In the genomic region with DNA sequence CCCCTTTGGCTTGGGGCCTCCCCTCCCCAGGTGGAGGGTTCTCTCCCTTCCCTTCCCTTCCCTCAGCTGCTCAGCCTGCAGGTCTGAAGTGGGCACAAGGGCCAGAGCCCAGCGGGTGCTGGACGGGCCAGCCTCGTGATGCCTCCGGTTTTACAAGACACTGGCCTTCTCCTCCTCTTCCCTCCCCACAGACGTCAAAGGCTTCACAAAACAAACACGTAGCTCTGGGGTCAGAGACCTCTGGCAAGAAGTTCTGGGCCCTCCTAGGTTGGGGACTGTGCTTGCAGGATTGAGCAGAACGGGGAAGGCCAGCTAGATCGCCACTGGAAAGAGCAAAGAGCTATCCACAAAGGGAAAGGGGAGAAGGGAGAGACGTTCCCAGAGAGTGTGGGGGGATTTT, we compare ENCODE assay signal across 25 cellular contexts.
A peak's percentile ranks its signal among the peaks of the same experiment; 100 is the strongest.
DNase-seq lines count a peak whose midpoint lies in the region; ATAC-seq, FAIRE-seq and TF ChIP-seq lines count a peak whose summit lies in the region.
"Had no signal": no experiment of that assay in that cellular context is flagged by ENCODE, and none has a peak within 500 bp of the region (broad histone marks: within the 10 kb centered on the region; RNA-seq: fewer than 3 reads in every experiment).

No MANE protein-coding gene starts in this region.

- H2BK120ac ChIP-seq in IMR-90 (ENCODE audit: low read depth, low read length): no peak overlapping the region
- H2BK120ac ChIP-seq in neuronal stem cell (ENCODE audit: low read depth, low read length): no peak overlapping the region

- TF ChIP-seq RAD21 in IMR-90 (IDR thresholded peaks at IDR 0.05; ENCODE audit: low read length) (no peak), HepG2 (CRISPR knock-in tag; IDR thresholded peaks at IDR 0.05) (no peak)

- H3K9me3 ChIP-seq in IMR-90 (ENCODE audit: control insufficient read depth, insufficient read depth, low read length) (no peaks in the 10 kb centered on the region), HepG2 (ENCODE audit: low read length) (no peaks in the 10 kb centered on the region), neuronal stem cell (replicated peaks in 1 of 2; ENCODE audit: control insufficient read depth in 2 of 2, insufficient read depth in 1 of 2, low read depth in 1 of 2, low read length in 2 of 2) (no peaks in the 10 kb centered on the region)
- H3K9me3 ChIP-seq: A549; BE2C; BLaER1 treated with 17β-estradiol and CSF1 and Interleukin-3, amounts not matched to agents 10 nM and 100 nM; HAP-1 had no signal

- H2AK9ac ChIP-seq in IMR-90 (replicated peaks; ENCODE audit: low read depth, low read length, poor library complexity): no peak overlapping the region

- H2AFZ ChIP-seq in IMR-90 (replicated peaks; ENCODE audit: low read length, poor library complexity): no peak overlapping the region
- no peak overlapping the region for H2AFZ ChIP-seq in HepG2 (ENCODE audit: low read length)
- H2AFZ ChIP-seq in neuronal stem cell (ENCODE audit: low read length): no peak overlapping the region

- H4K8ac ChIP-seq in IMR-90 (ENCODE audit: low read depth in 2 of 2, low read length in 2 of 2) (no peak overlapping the region), neuronal stem cell (ENCODE audit: low read depth, low read length) (no peak overlapping the region)

- H3K4ac ChIP-seq in IMR-90 (ENCODE audit: low read depth, low read length) (no peak overlapping the region), neuronal stem cell (ENCODE audit: low read length) (no peak overlapping the region)

- H3K27me3 ChIP-seq in IMR-90 (ENCODE audit: control insufficient read depth, insufficient read depth, low read length): no peaks in the 10 kb centered on the region; the same call in 1 of the 2 replicates
- peaks cover 4 to 24% of the 10 kb centered on the region in 2 experiments; a peak in 3 of 5 replicates for H3K27me3 ChIP-seq in HepG2 (ENCODE audit: control insufficient read depth in 1 of 2, insufficient read depth in 2 of 2, low read length in 2 of 2)
- H3K27me3 ChIP-seq in neuronal stem cell (ENCODE audit: control insufficient read depth in 3 of 3, insufficient read depth in 3 of 3, low read depth in 1 of 3, low read length in 3 of 3): peaks cover 0 to 18% (median 0%) of the 10 kb centered on the region in 3 experiments
- H3K27me3 ChIP-seq: BE2C; BLaER1 treated with 17β-estradiol and CSF1 and Interleukin-3, amounts not matched to agents 10 nM and 100 nM had no signal

- H3K23ac ChIP-seq in IMR-90 (ENCODE audit: low read depth, low read length): no peak overlapping the region
- no peak overlapping the region for H3K23ac ChIP-seq in neuronal stem cell (ENCODE audit: low read depth, low read length, poor library complexity)

- H3K9ac ChIP-seq in IMR-90 (ENCODE audit: low read depth, low read length): no peak overlapping the region
- no peak overlapping the region for H3K9ac ChIP-seq in HepG2 (ENCODE audit: insufficient read depth, low read depth, low read length)
- H3K9ac ChIP-seq in neuronal stem cell (ENCODE audit: low read depth, low read length, poor library complexity): no peak overlapping the region
- H3K9ac ChIP-seq: BLaER1 treated with 17β-estradiol and CSF1 and Interleukin-3, amounts not matched to agents 10 nM and 100 nM had no signal

- H3K4me1 ChIP-seq in IMR-90 (ENCODE audit: control insufficient read depth, insufficient read depth, low read length) (peaks cover 4% of the 10 kb centered on the region; the same call in 1 of the 2 replicates), HepG2 (ENCODE audit: insufficient read depth, low read length) (peaks cover 47% of the 10 kb centered on the region), neuronal stem cell (ENCODE audit: control insufficient read depth in 2 of 2, insufficient read depth in 1 of 2, low read depth in 1 of 2, low read length in 2 of 2) (peaks cover 4 to 14% of the 10 kb centered on the region in 2 donors)
- H3K4me1 ChIP-seq: HAP-1 had no signal

- POLR2A ChIA-PET in IMR-90 (lab: Charles Lee; ENCODE audit: unreplicated experiment): no interaction called here
- POLR2A ChIA-PET in HepG2 (lab: Yijun Ruan, JAX): no interaction called here

- TF ChIP-seq EP300 in HepG2 (IDR thresholded peaks at IDR 0.05; ENCODE audit: low read depth in 2 of 2, low read length in 2 of 2): no peak
- TF ChIP-seq EP300 in HepG2 (CRISPR knock-in tag; IDR thresholded peaks at IDR 0.05; ENCODE audit: borderline replicate concordance): no peak

- H3K14ac ChIP-seq in IMR-90 (replicated peaks; ENCODE audit: low read depth, low read length) (0 out of 2 replicates have a peak overlapping the region, but pooled peaks have one; percentile 25), neuronal stem cell (ENCODE audit: low read length) (no peak overlapping the region)

- no peaks in the 10 kb centered on the region for H3K36me3 Mint-ChIP-seq in activated naive CD4-positive, alpha-beta T cell treated with anti-CD3 and anti-CD28 coated beads, Interleukin-2, amount 50 U/mL, for 72 hours
- H3K36me3 Mint-ChIP-seq: CD14-positive monocyte; CD8-positive, alpha-beta memory T cell had no signal

- TF ChIP-seq POLR2A in IMR-90 (IDR thresholded peaks at IDR 0.05; ENCODE audit: low read depth, low read length) (no peak), HepG2 (IDR thresholded peaks at IDR 0.05; ENCODE audit: insufficient read depth in 1 of 2, low read depth in 2 of 2, low read length in 2 of 2) (no peak)

- in situ Hi-C loops in IMR-90 (cut with MboI; ENCODE audit: low sequenced_read_pairs) (no loop called here), HepG2 (cut with HindIII; ENCODE audit: extremely low pct_ligation_motif_present, low pct_unique_long_range_greater_than_20kb) (no loop called here)

- no peak overlapping the region for H4K5ac ChIP-seq in IMR-90 (ENCODE audit: low read depth, low read length)

- no peak for TF ChIP-seq CTCF in IMR-90 (conservative IDR thresholded peaks at IDR 0.05; ENCODE audit: low read depth, low read length)
- no peak for TF ChIP-seq CTCF in HepG2 (CRISPR knock-in tag; IDR thresholded peaks at IDR 0.05)
- TF ChIP-seq CTCF in omental fat pad (IDR thresholded peaks at IDR 0.05): no peak

- H4K91ac ChIP-seq in IMR-90 (ENCODE audit: insufficient read depth, low read depth, low read length) (no peak overlapping the region), neuronal stem cell (ENCODE audit: low read depth, low read length, poor library complexity) (no peak overlapping the region)

- no peak overlapping the region for H2BK20ac ChIP-seq in IMR-90 (ENCODE audit: low read depth, low read length)

- H3K36me3 ChIP-seq in IMR-90 (ENCODE audit: control insufficient read depth, insufficient read depth, low read length) (no peaks in the 10 kb centered on the region), HepG2 (replicated peaks in 1 of 2; ENCODE audit: control insufficient read depth in 1 of 2, insufficient read depth in 2 of 2, low read length in 2 of 2) (no peaks in the 10 kb centered on the region), neuronal stem cell (replicated peaks in 1 of 2; ENCODE audit: control insufficient read depth in 2 of 2, insufficient read depth in 2 of 2, low read length in 2 of 2) (no peaks in the 10 kb centered on the region)
- H3K36me3 ChIP-seq: BE2C; BLaER1 treated with 17β-estradiol and CSF1 and Interleukin-3, amounts not matched to agents 10 nM and 100 nM; HAP-1 had no signal

- H3K79me1 ChIP-seq in IMR-90 (ENCODE audit: low read depth in 1 of 2, low read length in 2 of 2) (0 out of 4 replicates have a peak, but pooled peaks cover 0 to 3% of the 10 kb centered on the region in 2 experiments), neuronal stem cell (ENCODE audit: low read depth, low read length) (no peaks in the 10 kb centered on the region)

- dilution Hi-C loops in IMR-90 (cut with HindIII; ENCODE audit: low sequenced_read_pairs, unreplicated experiment): no loop called here

- H3K79me2 ChIP-seq in HepG2 (ENCODE audit: insufficient read depth, low read length): no peaks in the 10 kb centered on the region

- H2BK5ac ChIP-seq in IMR-90 (ENCODE audit: low read depth, low read length, poor library complexity, severe bottlenecking) (no peak overlapping the region), neuronal stem cell (ENCODE audit: low read length) (no peak overlapping the region)

- H3K4me3 ChIP-seq in IMR-90 (ENCODE audit: insufficient read depth, low read depth, low read length) (no peak overlapping the region), HepG2 (replicated peaks in 1 of 3; ENCODE audit: insufficient read depth in 1 of 3, low read depth in 2 of 3, low read length in 3 of 3) (no peak overlapping the region; a peak in 1 of 6 replicates), neuronal stem cell (ENCODE audit: low read length in 2 of 2) (no peak overlapping the region)
- H3K4me3 ChIP-seq: A549; BLaER1 treated with 17β-estradiol and CSF1 and Interleukin-3, amounts not matched to agents 10 nM and 100 nM; HAP-1 had no signal

- ATAC-seq in IMR-90 (ENCODE audit: low read depth): no peak
- peak; percentile 27; the same call in 1 of the 3 replicates for ATAC-seq in HepG2
- no peak for ATAC-seq in omental fat pad (ENCODE audit: low FRiP score)
- ATAC-seq in activated naive CD4-positive, alpha-beta T cell treated with anti-CD3 and anti-CD28 coated beads, Interleukin-2, amount 50 U/mL, for 72 hours: no peak
- ATAC-seq: A549 had no signal

- intact Hi-C loops in IMR-90 (cut with micrococcal nuclease): no loop called here
- intact Hi-C loops in HepG2 (cut with micrococcal nuclease; ENCODE audit: unreplicated experiment): no loop called here

- H2BK15ac ChIP-seq in IMR-90 (ENCODE audit: low read depth, low read length): no peak overlapping the region
- peak overlapping the region; percentile 74 for H2BK15ac ChIP-seq in neuronal stem cell (ENCODE audit: low read length)

- H3K18ac ChIP-seq in IMR-90 (ENCODE audit: low read depth, low read length) (no peak overlapping the region), neuronal stem cell (ENCODE audit: low read length) (peak overlapping the region; percentile 78)

- no peak overlapping the region for H3K27ac Mint-ChIP-seq in activated naive CD4-positive, alpha-beta T cell treated with anti-CD3 and anti-CD28 coated beads, Interleukin-2, amount 50 U/mL, for 72 hours
- H3K27ac Mint-ChIP-seq: CD4-positive, alpha-beta T cell; CD8-positive, alpha-beta memory T cell; HFFc6 had no signal

- H3K4me2 ChIP-seq in IMR-90 (ENCODE audit: low read depth, low read length) (no peak overlapping the region), HepG2 (ENCODE audit: low read depth, low read length) (peak overlapping the region; percentile 56), neuronal stem cell (ENCODE audit: insufficient read depth, low read length, poor library complexity, severe bottlenecking) (no peak overlapping the region)
- H3K4me2 ChIP-seq: A549; BLaER1 treated with 17β-estradiol and CSF1 and Interleukin-3, amounts not matched to agents 10 nM and 100 nM had no signal

- H3K27ac ChIP-seq in IMR-90 (ENCODE audit: insufficient read depth, low read length) (no peak overlapping the region), HepG2 (ENCODE audit: extremely low read length, insufficient read depth, low read length) (no peak overlapping the region), neuronal stem cell (replicated peaks; ENCODE audit: low read length) (no peak overlapping the region)
- H3K27ac ChIP-seq: BLaER1 treated with 17β-estradiol and CSF1 and Interleukin-3, amounts not matched to agents 10 nM and 100 nM had no signal

- H2AK5ac ChIP-seq in IMR-90 (ENCODE audit: low read depth, low read length) (no peak overlapping the region; the same call in 1 of the 2 replicates), neuronal stem cell (ENCODE audit: low read depth, low read length) (peak overlapping the region; percentile 42)

- 100% methylated on average over 2 of the region's 9 CpGs; no CpG with 5 or more reads in 1 of the 2 experiments for WGBS in IMR-90 (ENCODE audit: extremely low coverage in 2 of 2, insufficient read length in 1 of 2), 2 experiments
- WGBS in HepG2 (ENCODE audit: low lambda C conversion rate): 0% methylated on average over 9 of the region's 9 CpGs
- WGBS in neuronal stem cell (ENCODE audit: extremely low coverage in 2 of 2, insufficient read length in 2 of 2, insufficient replicate concordance in 1 of 2), 2 donors: no CpG with 5 or more reads among the region's 9 CpGs

- BruUV-seq in IMR-90 (replicated peaks; lab: Mats Ljungman, UMichigan) (no TSS peak), HepG2 (replicated peaks; lab: Mats Ljungman, UMichigan) (no TSS peak)

- no peak overlapping the region for H3K56ac ChIP-seq in IMR-90 (ENCODE audit: extremely low read depth, insufficient read depth, low read length)

- no peaks in the 10 kb centered on the region for H4K20me1 ChIP-seq in IMR-90 (ENCODE audit: insufficient read depth, low read length)
- no peaks in the 10 kb centered on the region for H4K20me1 ChIP-seq in HepG2 (ENCODE audit: insufficient read depth, low read length)
- H4K20me1 ChIP-seq: BLaER1 treated with 17β-estradiol and CSF1 and Interleukin-3, amounts not matched to agents 10 nM and 100 nM had no signal

- no peak overlapping the region for H2BK12ac ChIP-seq in neuronal stem cell (ENCODE audit: low read length)

- no peaks in the 10 kb centered on the region for H3K9me3 Mint-ChIP-seq in activated naive CD4-positive, alpha-beta T cell treated with anti-CD3 and anti-CD28 coated beads, Interleukin-2, amount 50 U/mL, for 72 hours
- H3K9me3 Mint-ChIP-seq: CD4-positive, alpha-beta T cell; CD8-positive, alpha-beta memory T cell; HFFc6 had no signal

- DNase-seq in IMR-90: no peak
- DNase-seq in HepG2 (ENCODE audit: low spot score): no peak
- no peak for DNase-seq in neuronal stem cell (ENCODE audit: low spot score)
- no peak for DNase-seq in omental fat pad (ENCODE audit: low spot score)
- no peak for DNase-seq in activated naive CD4-positive, alpha-beta T cell treated with anti-CD3 and anti-CD28 coated beads, Interleukin-2, amount 50 U/mL, for 72 hours (ENCODE audit: low spot score in 2 of 2)
- no peak for DNase-seq in SHP77 (lab: John Stamatoyannopoulos, UW)
- DNase-seq: 8988T; ACHN; AML-193; BE2C; CD4-positive, alpha-beta T cell; CD8-positive, alpha-beta memory T cell; DMS 273 treated with DMSO at 0.1 percent for 48 hours; DMS79; GF-D8; GOT3; HFFc6 had no signal

- H3K9me1 ChIP-seq in IMR-90 (ENCODE audit: insufficient read depth, low read length): peaks cover 3% of the 10 kb centered on the region; the same call in 1 of the 2 replicates

- FAIRE-seq in HepG2 (lab: Jason Lieb, UNC): no peak
- FAIRE-seq: A549, D721Med, GM12891, GM18507, H54 had no signal

- CTCF ChIA-PET in IMR-90 (lab: Yijun Ruan, JAX): no interaction called here
- CTCF ChIA-PET in HepG2 (lab: Yijun Ruan, JAX; ENCODE audit: low intra/inter-chr PET ratio, low total read pairs): no interaction called here
